Comparison of ENCODE assay signal across 8 cellular contexts in the genomic region with DNA sequence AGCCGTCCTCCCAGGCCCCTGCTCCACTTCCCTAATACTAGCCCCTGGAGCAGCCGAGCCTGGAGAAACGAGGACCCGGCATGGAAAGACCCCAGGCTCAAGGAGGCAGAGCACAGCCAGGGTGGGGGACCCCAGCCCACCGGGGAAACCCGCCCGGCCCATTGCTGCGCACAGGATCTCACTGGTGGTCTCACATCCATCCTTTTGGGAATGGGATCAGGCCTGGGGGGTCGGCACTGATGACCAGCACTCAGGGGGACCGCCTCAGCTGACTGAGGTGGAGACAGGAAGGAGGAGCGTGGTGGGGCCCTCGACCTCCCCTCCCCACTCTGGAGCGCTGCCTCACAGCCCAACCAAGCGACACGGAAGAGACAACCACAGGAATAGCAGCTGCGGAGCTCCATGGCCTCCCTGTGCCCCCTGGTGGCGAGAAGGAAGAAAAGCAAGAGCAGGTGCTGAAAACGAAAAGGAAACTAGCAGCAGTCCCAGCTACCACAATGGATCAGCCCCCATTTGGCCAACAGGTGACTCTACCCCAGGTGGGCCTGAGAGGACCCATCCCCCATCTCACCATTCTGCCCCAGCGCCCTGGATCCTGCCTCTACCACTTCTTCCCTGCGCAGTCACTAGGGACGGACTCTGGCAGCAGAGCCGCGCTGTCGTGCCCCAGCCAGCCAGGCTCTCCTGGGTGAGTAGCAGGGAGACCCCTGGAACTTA. TPM values are rescaled to one million over a fixed set of nuclear protein-coding genes. Genes with fewer than 3 reads are reported as not detected.
DNase-seq lines count a peak whose midpoint lies in the region; ATAC-seq lines count a peak whose summit lies in the region.
"Not testable (repeated sequence)": the region's sequence is repeated elsewhere in the genome, so short reads cannot be mapped to it uniquely, and the experiment has no call there.

No MANE protein-coding gene starts in this region.

- POLR2A ChIA-PET in activated CD4-positive, alpha-beta T cell treated with anti-CD3 and anti-CD28 coated beads, Interleukin-2, amount 10 ng/mL, durations not matched to agents 7 days and 5 days (lab: Charles Lee) = interaction anchor here (0.6 kb wide), 1 partner anchor 40 kb away, joined by 3 read pairs; no protein-coding TSS in a partner anchor

- H3K27me3 Mint-ChIP-seq in activated CD4-positive, alpha-beta T cell treated with anti-CD3 and anti-CD28 coated beads, Interleukin-2, amount 10 ng/mL, durations not matched to agents 7 days and 5 days = not testable (repeated sequence)

- H3K9me3 ChIP-seq in BLaER1 = not testable (repeated sequence)

- not testable (repeated sequence) for H3K36me3 Mint-ChIP-seq in activated CD4-positive, alpha-beta T cell treated with anti-CD3 and anti-CD28 coated beads, Interleukin-2, amount 10 ng/mL, durations not matched to agents 7 days and 5 days (ENCODE audit: low read depth)

- H3K36me3 ChIP-seq in BLaER1 = not testable (repeated sequence)

- not testable (repeated sequence) for H3K9me3 Mint-ChIP-seq in activated CD4-positive, alpha-beta T cell treated with anti-CD3 and anti-CD28 coated beads, Interleukin-2, amount 10 ng/mL, durations not matched to agents 7 days and 5 days

- H3K9ac ChIP-seq in BLaER1 = peak overlapping the region; percentile 77

- peak overlapping the region; percentile 98 for H3K4me2 ChIP-seq in BLaER1

- peak; percentile 86 for ATAC-seq in GM19372 (IDR thresholded peaks at IDR 0.05; ENCODE audit: low read depth, unreplicated experiment)
- peak; percentile 78 for ATAC-seq in HG03439 (IDR thresholded peaks at IDR 0.05; ENCODE audit: unreplicated experiment)
- ATAC-seq in left lobe of liver = peak; percentile 96

- not testable (repeated sequence) for H4K20me1 ChIP-seq in BLaER1

- peak overlapping the region; percentile 86 for H3K27ac Mint-ChIP-seq in activated CD4-positive, alpha-beta T cell treated with anti-CD3 and anti-CD28 coated beads, Interleukin-2, amount 10 ng/mL, durations not matched to agents 7 days and 5 days

- not testable (repeated sequence) for H3K27me3 ChIP-seq in BLaER1

- H3K4me1 Mint-ChIP-seq in activated CD4-positive, alpha-beta T cell treated with anti-CD3 and anti-CD28 coated beads, Interleukin-2, amount 10 ng/mL, durations not matched to agents 7 days and 5 days = peaks cover 40% of the 10 kb centered on the region

- DNase-seq in NCI-H526 (lab: John Stamatoyannopoulos, UW) = peak; percentile 56 to 79
- peak; percentile 77 for DNase-seq in activated CD4-positive, alpha-beta T cell treated with anti-CD3 and anti-CD28 coated beads, Interleukin-2, amount 10 ng/mL, durations not matched to agents 7 days and 5 days
- peak; percentile 69 for DNase-seq in dedifferentiated amniotic fluid mesenchymal stem cell (ENCODE audit: extremely low spot score)
- DNase-seq in left lobe of liver (ENCODE audit: low spot score) = peak; percentile 68
- peak; percentile 65 for DNase-seq in stimulated activated CD4-positive, alpha-beta T cell treated with anti-CD3 and anti-CD28 coated beads, Interleukin-4, amount 100 ng/mL, for 1 hour

- H3K4me1 ChIP-seq in BLaER1 = peaks cover 72% of the 10 kb centered on the region

- H3K4me3 ChIP-seq in BLaER1 = peak overlapping the region; percentile 57

- CTCF ChIA-PET in activated CD4-positive, alpha-beta T cell treated with anti-CD3 and anti-CD28 coated beads, Interleukin-2, amount 10 ng/mL, durations not matched to agents 7 days and 5 days (lab: Charles Lee) = interaction anchor here (0.8 to 2.0 kb wide), 11 partner anchors 9 to 249 kb away, joined by 3 to 7 read pairs (median 3); no protein-coding TSS in a partner anchor

- H3K4me3 Mint-ChIP-seq in activated CD4-positive, alpha-beta T cell treated with anti-CD3 and anti-CD28 coated beads, Interleukin-2, amount 10 ng/mL, durations not matched to agents 7 days and 5 days = peak overlapping the region; percentile 65

- H3K27ac ChIP-seq in BLaER1 = peak overlapping the region; percentile 88

RNA-seq across cellular contexts. Expression of gene TNS1, which starts 31.9 kb away (rescaled TPM):
- 10 to 100 TPM; 11.0 to 13.5 TPM for total RNA-seq in activated CD4-positive, alpha-beta T cell treated with anti-CD3 and anti-CD28 coated beads, Interleukin-2, amount 10 ng/mL, durations not matched to agents 7 days and 5 days
- 102 TPM for total RNA-seq in left lobe of liver

RNA-seq across cellular contexts. Expression of gene RUFY4, which starts 34.4 kb away (rescaled TPM):
- total RNA-seq in activated CD4-positive, alpha-beta T cell treated with anti-CD3 and anti-CD28 coated beads, Interleukin-2, amount 10 ng/mL, durations not matched to agents 7 days and 5 days = 1 to 10 TPM; 2.1 to 2.7 TPM
- not detected for total RNA-seq in left lobe of liver

Comparison
In these comparisons a context has a peak if more than half of its experiments do, and no peak if none do; other contexts are left out.
1. Peak in every context shown above with its lines: DNase-seq, ATAC-seq, H3K4me3 ChIP-seq and H3K27ac ChIP-seq.